Comparison of ENCODE assay signal across 8 cellular contexts in the genomic region with DNA sequence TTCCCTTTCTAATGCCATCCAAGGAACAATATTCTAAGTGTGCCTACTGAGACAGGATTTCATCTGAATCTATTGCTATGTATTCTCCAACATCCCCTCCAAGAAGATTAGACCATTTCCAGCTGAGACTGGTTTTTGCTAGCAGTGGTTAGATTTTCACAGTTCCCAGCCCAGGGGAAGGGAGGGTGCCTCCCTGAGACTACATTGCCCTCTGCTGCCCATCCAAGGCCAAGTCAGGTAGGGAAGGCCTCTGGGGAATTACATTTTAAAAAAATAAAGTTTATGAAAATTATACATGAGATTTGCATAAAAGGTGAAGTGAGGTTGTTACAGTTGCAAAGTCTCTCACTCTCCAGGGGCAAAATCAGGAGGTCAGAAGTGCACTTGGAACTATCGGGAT. TPM values are rescaled to one million over a fixed set of nuclear protein-coding genes. Genes with fewer than 3 reads are reported as not detected.
A peak's percentile ranks its signal among the peaks of the same experiment; 100 is the strongest.
DNase-seq lines count a peak whose midpoint lies in the region; ATAC-seq, FAIRE-seq and TF ChIP-seq lines count a peak whose summit lies in the region.

No MANE protein-coding gene starts in this region.

- peak overlapping the region; percentile 20; the same call in 1 of the 2 replicates for H3K4me2 ChIP-seq in MM.1S (ENCODE audit: low read depth, low read length)

- no peaks in the 10 kb centered on the region for H4K20me1 ChIP-seq in MM.1S (ENCODE audit: insufficient read depth, low read length)

- H3K27ac ChIP-seq in MM.1S (ENCODE audit: low read length) (peak overlapping the region; percentile 77), pancreas (no peak overlapping the region)

- H3K9ac ChIP-seq in MM.1S (ENCODE audit: low read length) = peak overlapping the region; percentile 14; the same call in 1 of the 2 replicates

- intact Hi-C loops in pancreas (cut with DNase I) = no loop called here

- no peaks in the 10 kb centered on the region for H3K9me3 Mint-ChIP-seq in chondrocyte (ENCODE audit: low read depth)

- H3K27me3 ChIP-seq in MM.1S (replicated peaks; ENCODE audit: insufficient read depth, low read length) (no peaks in the 10 kb centered on the region), pancreas (no peaks in the 10 kb centered on the region)

- H3K9me3 ChIP-seq in MM.1S (replicated peaks; ENCODE audit: insufficient read depth, low read length) = no peaks in the 10 kb centered on the region
- H3K9me3 ChIP-seq in pancreas = no peaks in the 10 kb centered on the region

- ATAC-seq in pancreas = peak in 3 of 4 donors; percentile 84 to 86 (median 85)

- H3K4me1 ChIP-seq in MM.1S (ENCODE audit: low read length) (peaks cover 30% of the 10 kb centered on the region), pancreas (no peaks in the 10 kb centered on the region)

- H3K27me3 Mint-ChIP-seq in chondrocyte (ENCODE audit: low read depth) = peaks cover 11% of the 10 kb centered on the region

- H3K79me2 ChIP-seq in MM.1S (ENCODE audit: low read length) = no peaks in the 10 kb centered on the region

- H3K4me1 Mint-ChIP-seq in chondrocyte (ENCODE audit: low read depth) = peaks cover 3% of the 10 kb centered on the region

- 88 to 96% methylated on average over 1 of the region's 1 CpG for WGBS in pancreas, 2 donors

- H3K36me3 ChIP-seq in MM.1S (replicated peaks; ENCODE audit: insufficient read depth, low read length) (no peaks in the 10 kb centered on the region), pancreas (no peaks in the 10 kb centered on the region)

- peaks cover 25% of the 10 kb centered on the region for H3F3A ChIP-seq in MM.1S (ENCODE audit: insufficient read depth, low read length)

- FAIRE-seq in pancreas (lab: Jason Lieb, UNC) = no peak

- H3K27ac Mint-ChIP-seq in chondrocyte (ENCODE audit: unreplicated experiment) = no peak overlapping the region

- DNase-seq in DMS53 (lab: John Stamatoyannopoulos, UW) (peak; percentile 45), DMS53 treated with DMSO at 0.1 percent for 48 hours (lab: John Stamatoyannopoulos, UW; ENCODE audit: unreplicated experiment) (no peak), MM.1S (peak; percentile 48), chondrocyte (ENCODE audit: low spot score) (no peak), pancreas (no peak), cerebellar cortex (ENCODE audit: low spot score) (no peak), cerebellum (ENCODE audit: low spot score) (no peak), mucosa of gallbladder (ENCODE audit: low spot score) (no peak)

- H3K4me3 Mint-ChIP-seq in chondrocyte (ENCODE audit: unreplicated experiment) = no peak overlapping the region

- H3K4me3 ChIP-seq in MM.1S (ENCODE audit: low read length) (no peak overlapping the region), pancreas (no peak overlapping the region)

- H3K9me2 ChIP-seq in MM.1S (replicated peaks; ENCODE audit: insufficient read depth, low read length) = no peaks in the 10 kb centered on the region

- peak overlapping the region; percentile 28; the same call in 1 of the 2 replicates for H2AFZ ChIP-seq in MM.1S (ENCODE audit: low read length)

- TF ChIP-seq CTCF in MM.1S (IDR thresholded peaks at IDR 0.05; ENCODE audit: low read length) = peak; percentile 76
- peak; percentile 69 for TF ChIP-seq CTCF in chondrocyte (IDR thresholded peaks at IDR 0.05)
- peak in 2 of 4 donors; percentile 13 to 19 for TF ChIP-seq CTCF in pancreas (IDR thresholded peaks at IDR 0.05)

- H3K36me3 Mint-ChIP-seq in chondrocyte (ENCODE audit: low read depth) = no peaks in the 10 kb centered on the region

RNA-seq across cellular contexts. Expression of a gene that starts 28.0 kb away (rescaled TPM):
- total RNA-seq in chondrocyte (0.22 to 0.55 TPM in 2 of 3 replicates, not detected in the other), pancreas (10 to 100 TPM in 5 of 6 donors, 1 to 10 TPM in 1; 9.7 to 41.1 (median 12.8) TPM), cerebellum (1.5 TPM), mucosa of gallbladder (42.9 TPM)
- 1 to 10 TPM; 5.5 to 6.4 TPM for polyA plus RNA-seq in pancreas

Comparison
In these comparisons a context has a peak if more than half of its experiments do, and no peak if none do; other contexts are left out.
1. DNase-seq: peak in DMS53 (single experiment) and MM.1S (single experiment); none in DMS53 treated with DMSO at 0.1 percent for 48 hours (single experiment), chondrocyte (single experiment), pancreas (0 of 6), cerebellar cortex (single experiment), cerebellum (single experiment) and mucosa of gallbladder (single experiment).